Comparison of ENCODE assay signal across 10 cellular contexts in the genomic region with DNA sequence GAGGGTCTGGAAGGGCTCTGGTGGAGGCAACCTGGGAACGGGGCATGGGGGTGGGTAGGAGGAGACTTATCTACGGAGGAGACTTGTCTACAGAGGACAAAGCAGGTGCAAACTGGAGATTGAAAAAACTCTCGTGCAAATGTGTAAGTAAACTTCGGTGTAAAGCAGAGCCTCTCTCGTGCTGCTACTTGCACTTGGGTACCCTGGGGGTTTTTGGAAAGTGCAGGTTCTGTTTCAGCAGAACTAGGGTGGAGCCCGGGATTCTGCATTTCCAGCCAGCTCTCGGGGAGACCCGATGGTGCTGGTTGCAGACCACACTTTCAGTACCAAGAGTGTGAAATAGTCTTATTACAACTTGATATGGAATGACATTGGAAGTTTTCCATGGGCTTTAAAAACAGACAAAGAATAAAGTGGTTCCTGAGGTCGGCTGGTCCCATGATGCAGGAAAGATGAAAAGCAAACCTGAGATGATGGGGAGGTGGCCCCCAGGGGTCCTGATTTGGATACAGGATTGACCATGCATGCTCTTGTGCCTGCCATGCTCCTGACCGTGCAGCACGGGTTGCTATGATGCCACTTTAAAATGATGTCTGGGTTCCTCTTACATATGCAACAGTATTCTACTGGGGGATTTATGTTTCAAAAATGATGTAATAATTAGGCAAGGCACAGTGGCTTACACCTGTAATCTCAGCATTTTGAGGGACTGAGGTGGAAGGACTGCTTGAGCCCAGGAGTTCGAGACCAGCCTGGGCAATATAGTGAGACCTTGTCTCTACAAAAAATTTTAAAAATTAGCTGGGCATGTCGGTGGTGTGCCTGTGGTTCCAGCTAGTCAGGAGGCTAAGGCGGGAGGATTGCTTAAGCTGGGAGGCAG.
"Had no signal": no experiment of that assay in that cellular context is flagged by ENCODE, and none has a peak within 500 bp of the region (broad histone marks: within the 10 kb centered on the region; RNA-seq: fewer than 3 reads in every experiment).

No MANE protein-coding gene starts in this region.

- ATAC-seq: naive thymus-derived CD4-positive, alpha-beta T cell had no signal

- H3K27ac ChIP-seq: parathyroid adenoma, tibial nerve had no signal

- H3K36me3 Mint-ChIP-seq: naive thymus-derived CD4-positive, alpha-beta T cell had no signal

- H3K4me1 ChIP-seq: parathyroid adenoma had no signal

- H3K36me3 ChIP-seq: tibial nerve had no signal

- H3K27me3 Mint-ChIP-seq: naive thymus-derived CD4-positive, alpha-beta T cell had no signal

- H3K4me3 Mint-ChIP-seq: naive thymus-derived CD4-positive, alpha-beta T cell had no signal

- H3K9ac ChIP-seq: parathyroid adenoma had no signal

- DNase-seq: activated CD4-positive, alpha-beta T cell treated with anti-CD3 and anti-CD28 coated beads for 1 hour; activated CD8-positive, alpha-beta memory T cell treated with anti-CD3 and anti-CD28 coated beads, Interleukin-2, amount 50 U/mL, for 48 hours; erythroblast; islet precursor cell; naive thymus-derived CD4-positive, alpha-beta T cell; stimulated activated CD4-positive, alpha-beta T cell treated with anti-CD3 and anti-CD28 coated beads, Interleukin-12 subunit alpha, Interleukin-12 subunit beta, amount 100 ng/mL, for 4 hours; stimulated activated CD4-positive, alpha-beta T cell treated with anti-CD3 and anti-CD28 coated beads, Interleukin-2, amount 100 ng/mL, for 24 hours; substantia nigra had no signal

- H3K79me2 ChIP-seq: parathyroid adenoma had no signal

- H3K4me3 ChIP-seq: tibial nerve had no signal

- H3K9me3 ChIP-seq: tibial nerve had no signal

- H3K27me3 ChIP-seq: tibial nerve had no signal
